ENCODE assay signal across 26 cellular contexts in genomic region chr18:7291046-7291445, GRCh38.
"Had no signal": no experiment of that assay in that cellular context is flagged by ENCODE, and none has a peak within 500 bp of the region (broad histone marks: within the 10 kb centered on the region; RNA-seq: fewer than 3 reads in every experiment).

No MANE protein-coding gene starts in this region.

- H3K36me3 ChIP-seq: colonic mucosa, gastrocnemius medialis, sigmoid colon, stomach, thyroid gland, vagina had no signal

- H3K27ac Mint-ChIP-seq: dendritic cell treated with granulocyte-macrophage colony-stimulating factor and Interleukin-4, amounts not matched to agents 40 ng/mL and 50 ng/mL, for 4 days; memory B cell; mesothelial cell of epicardium; naive B cell; natural killer cell treated with Interleukin-12 subunit alpha and Interleukin-12 subunit beta and Interleukin-15 and Interleukin-18, amount 100 ng/mL, for 72 hours; stimulated activated effector memory CD8-positive, alpha-beta T cell treated with anti-CD3 and anti-CD28 coated beads, Interleukin-12 subunit alpha, Interleukin-12 subunit beta, amount 100 ng/mL, for 72 hours had no signal

- H3K27ac ChIP-seq: colonic mucosa, gastrocnemius medialis, psoas muscle, sigmoid colon, stomach, thyroid gland, vagina had no signal

- H3K36me3 Mint-ChIP-seq: memory B cell; stimulated activated effector memory CD8-positive, alpha-beta T cell treated with anti-CD3 and anti-CD28 coated beads, Interleukin-12 subunit alpha, Interleukin-12 subunit beta, amount 100 ng/mL, for 72 hours had no signal

- H3K4me3 ChIP-seq: colonic mucosa, gastrocnemius medialis, lung, mucosa of descending colon, psoas muscle, sigmoid colon, stomach, thyroid gland, vagina had no signal

- H3K9me3 ChIP-seq: colonic mucosa, gastrocnemius medialis, mucosa of descending colon, thyroid gland, vagina had no signal

- DNase-seq: colonic mucosa; effector memory CD4-positive, alpha-beta T cell; gastrocnemius medialis; head of caudate nucleus; kidney; mucosa of descending colon; naive B cell; nucleus accumbens; psoas muscle; right cardiac atrium; sigmoid colon; stimulated activated CD4-positive, alpha-beta T cell treated with anti-CD3 and anti-CD28 coated beads, Interleukin-2, amount 100 ng/mL, for 24 hours; stimulated activated CD4-positive, alpha-beta T cell treated with anti-CD3 and anti-CD28 coated beads, Interleukin-4, amount 100 ng/mL, for 24 hours; stimulated activated naive CD4-positive, alpha-beta T cell treated with Interleukin-2 at 50 U/mL for 16 hours; stomach; thyroid gland; trophoblast cell had no signal

- ATAC-seq: gastrocnemius medialis; left lobe of liver; mucosa of descending colon; psoas muscle; stimulated activated effector memory CD8-positive, alpha-beta T cell treated with anti-CD3 and anti-CD28 coated beads, Interleukin-12 subunit alpha, Interleukin-12 subunit beta, amount 100 ng/mL, for 72 hours had no signal

- H3K27me3 ChIP-seq: colonic mucosa, gastrocnemius medialis, sigmoid colon, stomach, thyroid gland, vagina had no signal

- H3K4me1 ChIP-seq: colonic mucosa, gastrocnemius medialis, psoas muscle, sigmoid colon, stomach, thyroid gland, vagina had no signal

- H3K27me3 Mint-ChIP-seq: memory B cell; naive B cell; natural killer cell treated with Interleukin-12 subunit alpha and Interleukin-12 subunit beta and Interleukin-15 and Interleukin-18, amount 100 ng/mL, for 72 hours had no signal

- H3K4me1 Mint-ChIP-seq: memory B cell; naive B cell; neural crest cell; stimulated activated effector memory CD8-positive, alpha-beta T cell treated with anti-CD3 and anti-CD28 coated beads, Interleukin-12 subunit alpha, Interleukin-12 subunit beta, amount 100 ng/mL, for 72 hours had no signal

- H3K4me3 Mint-ChIP-seq: dendritic cell treated with granulocyte-macrophage colony-stimulating factor and Interleukin-4, amounts not matched to agents 40 ng/mL and 50 ng/mL, for 4 days; memory B cell; mesothelial cell of epicardium; naive B cell; natural killer cell treated with Interleukin-12 subunit alpha and Interleukin-12 subunit beta and Interleukin-15 and Interleukin-18, amount 100 ng/mL, for 72 hours; neural crest cell; stimulated activated effector memory CD8-positive, alpha-beta T cell treated with anti-CD3 and anti-CD28 coated beads, Interleukin-12 subunit alpha, Interleukin-12 subunit beta, amount 100 ng/mL, for 72 hours had no signal
